Comparison of ENCODE assay signal across 1 cellular context in genomic region chr3:138861755-138862333, GRCh38.
TF ChIP-seq lines count a peak whose summit lies in the region.

No MANE protein-coding gene starts in this region.

TF ChIP-seq in H1, 55 proteins besides CTCF, POLR2A, EP300 and RAD21:
- TF ChIP-seq MAFK (IDR thresholded peaks at IDR 0.05; ENCODE audit: low read depth, low read length) (no peak), TBP (IDR thresholded peaks at IDR 0.05; ENCODE audit: low read depth, low read length) (no peak), EZH2 (IDR thresholded peaks at IDR 0.05; ENCODE audit: low read depth, low read length, severe bottlenecking) (no peak), FOSL1 (IDR thresholded peaks at IDR 0.05; ENCODE audit: insufficient read depth, low read depth, low read length) (no peak), KDM1A (IDR thresholded peaks at IDR 0.05; ENCODE audit: borderline replicate concordance, low read length) (no peak), POU5F1 (IDR thresholded peaks at IDR 0.05; ENCODE audit: low read depth, low read length) (no peak)
- TF ChIP-seq, protein P1, sequence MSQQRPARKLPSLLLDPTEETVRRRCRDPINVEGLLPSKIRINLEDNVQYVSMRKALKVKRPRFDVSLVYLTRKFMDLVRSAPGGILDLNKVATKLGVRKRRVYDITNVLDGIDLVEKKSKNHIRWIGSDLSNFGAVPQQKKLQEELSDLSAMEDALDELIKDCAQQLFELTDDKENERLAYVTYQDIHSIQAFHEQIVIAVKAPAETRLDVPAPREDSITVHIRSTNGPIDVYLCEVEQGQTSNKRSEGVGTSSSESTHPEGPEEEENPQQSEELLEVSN (IDR thresholded peaks at IDR 0.05) = no peak
TF ChIP-seq in H1: peak in this region for 0.
